In genomic region chr14:75132374-75133086, GRCh38 we compare ENCODE assay signal across 8 cellular contexts. TPM values are rescaled to one million over a fixed set of nuclear protein-coding genes. Genes with fewer than 3 reads are reported as not detected.
A peak's percentile ranks its signal among the peaks of the same experiment; 100 is the strongest.
DNase-seq lines count a peak whose midpoint lies in the region; ATAC-seq, FAIRE-seq and TF ChIP-seq lines count a peak whose summit lies in the region.

No MANE protein-coding gene starts in this region.

- no peak for TF ChIP-seq POLR2A in H54 (IDR thresholded peaks at IDR 0.05; ENCODE audit: low read depth, low read length)
- TF ChIP-seq POLR2A in vagina (IDR thresholded peaks at IDR 0.05): no peak

- H3K9me3 ChIP-seq in vagina: no peaks in the 10 kb centered on the region

- H3K27ac Mint-ChIP-seq in WTC11: no peak overlapping the region; the same call in 1 of the 2 replicates

- H3K4me3 ChIP-seq in epithelial cell of proximal tubule (ENCODE audit: low read depth, low read length) (no peak overlapping the region), vagina (no peak overlapping the region)

- DNase-seq in CD1c-positive myeloid dendritic cell (ENCODE audit: extremely low spot score) (peak; percentile 89), H54 (ENCODE audit: insufficient read length, low spot score) (no peak), NCI-H345 treated with DMSO at 0.1 percent for 48 hours (lab: John Stamatoyannopoulos, UW; ENCODE audit: unreplicated experiment) (peak; percentile 43), WTC11 (ENCODE audit: low spot score) (peak; percentile 30), epithelial cell of proximal tubule (ENCODE audit: low read depth) (no peak), myocyte (ENCODE audit: low read depth) (peak; percentile 83), vagina (ENCODE audit: extremely low spot score in 2 of 2) (no peak)

- intact Hi-C loops in vagina (cut with DNase I): loop anchor here (2.0 to 10.0 kb wide), 2 partner anchors 168 to 352 kb away; no protein-coding TSS in a partner anchor

- H3K4me1 ChIP-seq in vagina: peaks cover 13% of the 10 kb centered on the region

- H3K27ac ChIP-seq in vagina: peak overlapping the region; percentile 42

- peaks cover 4% of the 10 kb centered on the region for H3K4me1 Mint-ChIP-seq in WTC11

- POLR2A ChIA-PET in WTC11 (lab: Charles Lee): interaction anchor here (0.6 to 1.0 kb wide), 2 partner anchors 126 to 246 kb away, joined by 7 to 8 read pairs; no protein-coding TSS in a partner anchor

- H3K27me3 ChIP-seq in vagina: no peaks in the 10 kb centered on the region

- FAIRE-seq in H54 (lab: Jason Lieb, UNC): peak; percentile 99

- H3K27me3 Mint-ChIP-seq in WTC11 (ENCODE audit: low read depth): no peaks in the 10 kb centered on the region

- CTCF ChIA-PET in WTC11 (lab: Charles Lee): interaction anchor here (0.6 to 1.7 kb wide), 13 partner anchors 27 to 357 kb away, joined by 3 to 6 read pairs (median 3); no protein-coding TSS in a partner anchor

- peaks cover 36% of the 10 kb centered on the region for H3K36me3 Mint-ChIP-seq in WTC11

- peak; percentile 84 for ATAC-seq in WTC11
- ATAC-seq in GM19397 (IDR thresholded peaks at IDR 0.05; ENCODE audit: unreplicated experiment): no peak

- peaks cover 13% of the 10 kb centered on the region for H3K9me3 Mint-ChIP-seq in WTC11

- no peak overlapping the region for H3K4me3 Mint-ChIP-seq in WTC11

- peak; percentile 69 for TF ChIP-seq CTCF in WTC11 (IDR thresholded peaks at IDR 0.05)
- peak; percentile 76 for TF ChIP-seq CTCF in epithelial cell of proximal tubule (conservative IDR thresholded peaks at IDR 0.05; ENCODE audit: low read depth, low read length)
- peak; percentile 81 to 91 (median 87) for TF ChIP-seq CTCF in vagina (IDR thresholded peaks at IDR 0.05)

- H3K36me3 ChIP-seq in vagina: peaks cover 6 to 18% of the 10 kb centered on the region in 2 donors

TF ChIP-seq in WTC11, 78 proteins besides CTCF, POLR2A, EP300 and RAD21:
- TF ChIP-seq ZBTB21 (CRISPR knock-in tag; IDR thresholded peaks at IDR 0.05; ENCODE audit: borderline replicate concordance): no peak
- no peak for TF ChIP-seq SMAD3 (CRISPR knock-in tag; IDR thresholded peaks at IDR 0.05; ENCODE audit: borderline replicate concordance)
- TF ChIP-seq, protein P1, sequence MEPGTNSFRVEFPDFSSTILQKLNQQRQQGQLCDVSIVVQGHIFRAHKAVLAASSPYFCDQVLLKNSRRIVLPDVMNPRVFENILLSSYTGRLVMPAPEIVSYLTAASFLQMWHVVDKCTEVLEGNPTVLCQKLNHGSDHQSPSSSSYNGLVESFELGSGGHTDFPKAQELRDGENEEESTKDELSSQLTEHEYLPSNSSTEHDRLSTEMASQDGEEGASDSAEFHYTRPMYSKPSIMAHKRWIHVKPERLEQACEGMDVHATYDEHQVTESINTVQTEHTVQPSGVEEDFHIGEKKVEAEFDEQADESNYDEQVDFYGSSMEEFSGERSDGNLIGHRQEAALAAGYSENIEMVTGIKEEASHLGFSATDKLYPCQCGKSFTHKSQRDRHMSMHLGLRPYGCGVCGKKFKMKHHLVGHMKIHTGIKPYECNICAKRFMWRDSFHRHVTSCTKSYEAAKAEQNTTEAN (CRISPR knock-in tag; IDR thresholded peaks at IDR 0.05): no peak
- TF ChIP-seq ERG (CRISPR knock-in tag; IDR thresholded peaks at IDR 0.05): no peak
- no peak for TF ChIP-seq OVOL2 (CRISPR knock-in tag; IDR thresholded peaks at IDR 0.05; ENCODE audit: borderline replicate concordance)
- TF ChIP-seq ATF3 (CRISPR knock-in tag; conservative IDR thresholded peaks at IDR 0.05): no peak
- TF ChIP-seq IRF2 (CRISPR knock-in tag; IDR thresholded peaks at IDR 0.05; ENCODE audit: borderline replicate concordance, low read depth): no peak
- TF ChIP-seq FOXJ3 (CRISPR knock-in tag; IDR thresholded peaks at IDR 0.05; ENCODE audit: borderline replicate concordance): no peak
- TF ChIP-seq, protein P2, sequence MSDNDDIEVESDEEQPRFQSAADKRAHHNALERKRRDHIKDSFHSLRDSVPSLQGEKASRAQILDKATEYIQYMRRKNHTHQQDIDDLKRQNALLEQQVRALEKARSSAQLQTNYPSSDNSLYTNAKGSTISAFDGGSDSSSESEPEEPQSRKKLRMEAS (CRISPR knock-in tag; IDR thresholded peaks at IDR 0.05): no peak
- TF ChIP-seq, protein P3, sequence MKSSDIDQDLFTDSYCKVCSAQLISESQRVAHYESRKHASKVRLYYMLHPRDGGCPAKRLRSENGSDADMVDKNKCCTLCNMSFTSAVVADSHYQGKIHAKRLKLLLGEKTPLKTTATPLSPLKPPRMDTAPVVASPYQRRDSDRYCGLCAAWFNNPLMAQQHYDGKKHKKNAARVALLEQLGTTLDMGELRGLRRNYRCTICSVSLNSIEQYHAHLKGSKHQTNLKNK (CRISPR knock-in tag; IDR thresholded peaks at IDR 0.05): no peak
- TF ChIP-seq, protein P4, sequence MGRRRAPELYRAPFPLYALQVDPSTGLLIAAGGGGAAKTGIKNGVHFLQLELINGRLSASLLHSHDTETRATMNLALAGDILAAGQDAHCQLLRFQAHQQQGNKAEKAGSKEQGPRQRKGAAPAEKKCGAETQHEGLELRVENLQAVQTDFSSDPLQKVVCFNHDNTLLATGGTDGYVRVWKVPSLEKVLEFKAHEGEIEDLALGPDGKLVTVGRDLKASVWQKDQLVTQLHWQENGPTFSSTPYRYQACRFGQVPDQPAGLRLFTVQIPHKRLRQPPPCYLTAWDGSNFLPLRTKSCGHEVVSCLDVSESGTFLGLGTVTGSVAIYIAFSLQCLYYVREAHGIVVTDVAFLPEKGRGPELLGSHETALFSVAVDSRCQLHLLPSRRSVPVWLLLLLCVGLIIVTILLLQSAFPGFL (CRISPR knock-in tag; IDR thresholded peaks at IDR 0.05; ENCODE audit: borderline replicate concordance): no peak
- no peak for TF ChIP-seq KAT7 (CRISPR knock-in tag; IDR thresholded peaks at IDR 0.05; ENCODE audit: borderline replicate concordance)
- no peak for TF ChIP-seq EMX1 (CRISPR knock-in tag; IDR thresholded peaks at IDR 0.05)
- no peak for TF ChIP-seq TCF7 (CRISPR knock-in tag; IDR thresholded peaks at IDR 0.05; ENCODE audit: low read depth)
- TF ChIP-seq TEAD1 (CRISPR knock-in tag; IDR thresholded peaks at IDR 0.05): no peak

RNA-seq across cellular contexts. Expression of gene NEK9, which starts 5.7 kb away (rescaled TPM):
- 50.8 to 60.5 TPM (median 59.1 TPM) in 3 replicates for total RNA-seq in WTC11 (2021)
- 10.9 and 17.3 TPM in 2 replicates for total RNA-seq in epithelial cell of proximal tubule
- 46.5 and 51.7 TPM in 2 replicates for total RNA-seq in myocyte
- 58.9 TPM for polyA plus RNA-seq in myocyte (2012)
- total RNA-seq in vagina: 58.4 TPM

RNA-seq across cellular contexts. Expression of gene TMED10, which starts 43.9 kb away (rescaled TPM):
- total RNA-seq in WTC11 (2021) (214 to 234 TPM (median 220 TPM) in 3 replicates), epithelial cell of proximal tubule (119 and 122 TPM in 2 replicates), myocyte (309 and 398 TPM in 2 replicates), vagina (249 TPM)
- 467 TPM for polyA plus RNA-seq in myocyte (2012)

Comparison
In these comparisons a context has a peak if more than half of its experiments do, and no peak if none do; other contexts are left out.
1. DNase-seq: peak in CD1c-positive myeloid dendritic cell (single experiment), NCI-H345 treated with DMSO at 0.1 percent for 48 hours (single experiment), WTC11 (single experiment) and myocyte (single experiment); none in H54 (single experiment), epithelial cell of proximal tubule (single experiment) and vagina (0 of 2).
2. Peak in every context shown above with its lines, with median percentiles within 50 percentile points of each other: CTCF ChIP-seq.